Comparison of ENCODE assay signal across 15 cellular contexts in the genomic region with DNA sequence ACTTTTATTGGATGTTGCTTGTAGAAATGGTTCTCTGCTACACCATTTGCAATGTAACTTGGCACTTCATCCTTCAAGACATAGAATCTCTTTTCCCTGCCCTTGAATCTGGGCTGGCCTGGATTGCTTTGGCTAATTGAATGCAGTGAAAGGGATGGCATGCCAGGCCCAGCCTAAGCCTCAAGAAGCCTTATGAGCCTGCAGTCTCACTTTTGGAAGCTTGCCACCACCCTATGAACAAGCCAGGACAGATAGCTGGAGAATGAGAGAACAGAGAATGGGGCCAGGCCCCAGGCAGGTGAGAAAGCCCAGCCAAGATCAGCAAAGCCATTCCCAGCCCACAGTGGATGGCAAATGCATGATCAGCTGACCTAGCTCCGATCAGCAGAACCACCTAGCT.
"Had no signal": no experiment of that assay in that cellular context is flagged by ENCODE, and none has a peak within 500 bp of the region (broad histone marks: within the 10 kb centered on the region; RNA-seq: fewer than 3 reads in every experiment).

No MANE protein-coding gene starts in this region.

- DNase-seq: activated CD4-positive, alpha-beta memory T cell treated with anti-CD3 and anti-CD28 coated beads, Interleukin-2, amount 10 ng/mL, durations not matched to agents 7 days and 5 days; activated CD4-positive, alpha-beta T cell treated with anti-CD3 and anti-CD28 coated beads for 1 hour; activated gamma-delta T cell treated with Interleukin-2 at 50 U/mL for 16 hours; activated naive CD8-positive, alpha-beta T cell treated with anti-CD3 and anti-CD28 coated beads for 36 hours; activated T-cell treated with anti-CD3 and anti-CD28 coated beads, Interleukin-2, amount 50 U/mL, for 72 hours; hypothalamus; left cardiac atrium; lower lobe of right lung; midbrain; naive B cell; right cardiac atrium; T-helper 9 cell; thyroid gland; uterus had no signal

- H3K27ac ChIP-seq: lower lobe of right lung, neutrophil, thyroid gland, uterus had no signal

- ATAC-seq: activated T-cell treated with anti-CD3 and anti-CD28 coated beads, Interleukin-2, amount 50 U/mL, for 72 hours; left cardiac atrium; lower lobe of right lung; right cardiac atrium had no signal
